ENCODE assay signal across 13 cellular contexts in genomic region chr2:3399829-3400228, GRCh38. TPM values are rescaled to one million over a fixed set of nuclear protein-coding genes. Genes with fewer than 3 reads are reported as not detected.
A peak's percentile ranks its signal among the peaks of the same experiment; 100 is the strongest.
DNase-seq lines count a peak whose midpoint lies in the region; ATAC-seq, FAIRE-seq and TF ChIP-seq lines count a peak whose summit lies in the region.
"Had no signal": no experiment of that assay in that cellular context is flagged by ENCODE, and none has a peak within 500 bp of the region (broad histone marks: within the 10 kb centered on the region; RNA-seq: fewer than 3 reads in every experiment).

No MANE protein-coding gene starts in this region.

- TF ChIP-seq POLR2A in right lobe of liver (IDR thresholded peaks at IDR 0.05) (no peak), HepG2 (IDR thresholded peaks at IDR 0.05; ENCODE audit: insufficient read depth in 1 of 2, low read depth in 2 of 2, low read length in 2 of 2) (no peak), prostate gland (IDR thresholded peaks at IDR 0.05) (no peak)

- H3K9me3 ChIP-seq in right lobe of liver, result peaks cover 0 to 12% (median 5%) of the 10 kb centered on the region in 4 donors
- H3K9me3 ChIP-seq in HepG2 (ENCODE audit: low read length), result peaks cover 13% of the 10 kb centered on the region
- peaks cover 24% of the 10 kb centered on the region for H3K9me3 ChIP-seq in left ventricle myocardium inferior (replicated peaks)
- H3K9me3 ChIP-seq in neuron (ENCODE audit: low read length), result peaks cover 6% of the 10 kb centered on the region
- no peaks in the 10 kb centered on the region for H3K9me3 ChIP-seq in prostate gland

- WGBS in right lobe of liver (ENCODE audit: insufficient coverage, low coverage, low lambda C conversion rate, missing lambda C conversion rate), result 80% methylated on average over 1 of the region's 9 CpGs
- 95% methylated on average over 9 of the region's 9 CpGs for WGBS in HepG2 (ENCODE audit: low lambda C conversion rate)
- 29% methylated on average over 9 of the region's 9 CpGs for WGBS in prostate gland

- POLR2A ChIA-PET in HepG2 (lab: Yijun Ruan, JAX), result no interaction called here

- H3K36me3 ChIP-seq in right lobe of liver, result peaks cover 0 to 24% (median 5%) of the 10 kb centered on the region in 4 donors
- peaks cover 19 to 44% of the 10 kb centered on the region in 2 experiments; a peak in 4 of 5 replicates for H3K36me3 ChIP-seq in HepG2 (replicated peaks in 1 of 2; ENCODE audit: control insufficient read depth in 1 of 2, insufficient read depth in 2 of 2, low read length in 2 of 2)
- H3K36me3 ChIP-seq in left ventricle myocardium inferior, result peaks cover 60% of the 10 kb centered on the region
- H3K36me3 ChIP-seq in neuron (ENCODE audit: insufficient read depth, low read length), result peaks cover 22% of the 10 kb centered on the region
- H3K36me3 ChIP-seq in prostate gland, result no peaks in the 10 kb centered on the region

- intact Hi-C loops in right lobe of liver (cut with DNase I) (no loop called here), HepG2 (cut with micrococcal nuclease; ENCODE audit: unreplicated experiment) (no loop called here), left ventricle myocardium inferior (cut with micrococcal nuclease) (no loop called here), prostate gland (cut with DNase I) (no loop called here)

- H3K79me2 ChIP-seq in HepG2 (ENCODE audit: insufficient read depth, low read length), result no peaks in the 10 kb centered on the region

- TF ChIP-seq CTCF in right lobe of liver (IDR thresholded peaks at IDR 0.05) (no peak), HepG2 (CRISPR knock-in tag; IDR thresholded peaks at IDR 0.05) (no peak), left ventricle myocardium inferior (IDR thresholded peaks at IDR 0.05; ENCODE audit: borderline replicate concordance) (no peak), foreskin keratinocyte (conservative IDR thresholded peaks at IDR 0.05) (no peak), prostate gland (IDR thresholded peaks at IDR 0.05) (no peak)

- H4K20me1 ChIP-seq in HepG2 (ENCODE audit: insufficient read depth, low read length), result no peaks in the 10 kb centered on the region

- TF ChIP-seq RAD21 in HepG2 (CRISPR knock-in tag; IDR thresholded peaks at IDR 0.05), result no peak

- peak; percentile 23 to 86 (median 48) for ATAC-seq in right lobe of liver
- no peak; the same call in 2 of the 3 replicates for ATAC-seq in HepG2
- ATAC-seq in foreskin keratinocyte, result no peak
- ATAC-seq in GM18858 (IDR thresholded peaks at IDR 0.05; ENCODE audit: unreplicated experiment), result no peak

- BruUV-seq in HepG2 (replicated peaks; lab: Mats Ljungman, UMichigan), result no TSS peak

- in situ Hi-C loops in HepG2 (cut with HindIII; ENCODE audit: extremely low pct_ligation_motif_present, low pct_unique_long_range_greater_than_20kb), result no loop called here

- CTCF ChIA-PET in HepG2 (lab: Yijun Ruan, JAX; ENCODE audit: low intra/inter-chr PET ratio, low total read pairs), result no interaction called here

- TF ChIP-seq EP300 in HepG2 (IDR thresholded peaks at IDR 0.05; ENCODE audit: low read depth in 2 of 2, low read length in 2 of 2) (no peak), HepG2 (CRISPR knock-in tag; IDR thresholded peaks at IDR 0.05; ENCODE audit: borderline replicate concordance) (no peak)

- H3K4me1 ChIP-seq in right lobe of liver, result peaks cover 0 to 9% (median 1%) of the 10 kb centered on the region in 4 donors
- no peaks in the 10 kb centered on the region for H3K4me1 ChIP-seq in HepG2 (ENCODE audit: insufficient read depth, low read length)
- H3K4me1 ChIP-seq in left ventricle myocardium inferior, result peaks cover 28% of the 10 kb centered on the region
- H3K4me1 ChIP-seq in neuron (ENCODE audit: insufficient read depth, low read length), result peaks cover 23% of the 10 kb centered on the region
- no peaks in the 10 kb centered on the region for H3K4me1 ChIP-seq in foreskin keratinocyte
- H3K4me1 ChIP-seq in prostate gland (replicated peaks), result peaks cover 2% of the 10 kb centered on the region

- DNase-seq in right lobe of liver (no peak), HepG2 (ENCODE audit: low spot score) (no peak), left ventricle myocardium inferior (peak; percentile 76), NCI-H128 (lab: John Stamatoyannopoulos, UW; ENCODE audit: unreplicated experiment) (no peak), foreskin keratinocyte (no peak), prostate gland (ENCODE audit: low spot score) (no peak)
- DNase-seq: dermis blood vessel endothelial cell, DMS 273 treated with DMSO at 0.1 percent for 48 hours, MG63, NCI-H446, PC-9 had no signal

- H3K9ac ChIP-seq in HepG2 (ENCODE audit: insufficient read depth, low read depth, low read length), result no peak overlapping the region

- H3K4me3 ChIP-seq in right lobe of liver (no peak overlapping the region), HepG2 (replicated peaks in 1 of 3; ENCODE audit: insufficient read depth in 1 of 3, low read depth in 2 of 3, low read length in 3 of 3) (no peak overlapping the region), left ventricle myocardium inferior (peak overlapping the region; percentile 36), neuron (ENCODE audit: low read length) (peak overlapping the region; percentile 28), prostate gland (no peak overlapping the region)
- H3K4me3 ChIP-seq: MG63, PC-9 had no signal

- H3K4me2 ChIP-seq in HepG2 (ENCODE audit: low read depth, low read length), result no peak overlapping the region
- H3K4me2 ChIP-seq: PC-9 had no signal

- H2AFZ ChIP-seq in HepG2 (ENCODE audit: low read length) (no peak overlapping the region), neuron (ENCODE audit: low read depth, low read length) (peak overlapping the region; percentile 18)
- H2AFZ ChIP-seq: PC-9 had no signal

- H3K27ac ChIP-seq in right lobe of liver, result no peak overlapping the region
- H3K27ac ChIP-seq in HepG2 (ENCODE audit: extremely low read length, insufficient read depth, low read length), result no peak overlapping the region
- H3K27ac ChIP-seq in left ventricle myocardium inferior (replicated peaks), result peak overlapping the region; percentile 71
- H3K27ac ChIP-seq in foreskin keratinocyte, result no peak overlapping the region
- no peak overlapping the region for H3K27ac ChIP-seq in prostate gland
- H3K27ac ChIP-seq: PC-9 had no signal

- FAIRE-seq in HepG2 (lab: Jason Lieb, UNC), result no peak

- no peaks in the 10 kb centered on the region for H3K27me3 ChIP-seq in right lobe of liver
- H3K27me3 ChIP-seq in HepG2 (ENCODE audit: control insufficient read depth in 1 of 2, insufficient read depth in 2 of 2, low read length in 2 of 2), result no peaks in the 10 kb centered on the region
- no peaks in the 10 kb centered on the region for H3K27me3 ChIP-seq in left ventricle myocardium inferior (ENCODE audit: low read depth)
- no peaks in the 10 kb centered on the region for H3K27me3 ChIP-seq in neuron (ENCODE audit: insufficient read depth, low read length)
- H3K27me3 ChIP-seq in foreskin keratinocyte, result no peaks in the 10 kb centered on the region
- H3K27me3 ChIP-seq in prostate gland (replicated peaks; ENCODE audit: insufficient read depth), result no peaks in the 10 kb centered on the region
- H3K27me3 ChIP-seq: MG63 had no signal

RNA-seq across cellular contexts. Expression of gene TRAPPC12, which starts 20.3 kb away (rescaled TPM):
- 10 to 100 TPM; 39.2 to 92.4 (median 47.8) TPM for total RNA-seq in right lobe of liver
- 39.0 and 46.4 TPM in 2 replicates for total RNA-seq in HepG2 (2016; rRNA removed; fragmentation: Illumina TruSeq; extraction: Trizol)
- total RNA-seq in HepG2 (2016; cell fraction: cytosol; rRNA removed; fragmentation: Illumina TruSeq; extraction: Trizol; ENCODE audit: low read depth), result 16.2 and 17.3 TPM in 2 replicates
- total RNA-seq in HepG2 (2016; cell fraction: insoluble cytoplasmic fraction; rRNA removed; fragmentation: Illumina TruSeq; extraction: Trizol), result 36.3 and 42.6 TPM in 2 replicates
- total RNA-seq in HepG2 (2016; cell fraction: membrane; rRNA removed; fragmentation: Illumina TruSeq; extraction: Trizol), result 24.2 and 25.4 TPM in 2 replicates
- total RNA-seq in HepG2 (2016; cell fraction: nucleus; rRNA removed; fragmentation: Illumina TruSeq; extraction: Trizol), result 55.4 and 61.3 TPM in 2 replicates
- 97.7 and 137 TPM in 2 replicates for polyA plus RNA-seq in HepG2 (2011; rRNA removed)
- 36.5 and 40.1 TPM in 2 replicates for polyA plus RNA-seq in HepG2 (2011; cell fraction: cytosol; rRNA removed)
- 305 and 380 TPM in 2 replicates for polyA plus RNA-seq in HepG2 (2011; cell fraction: nucleus; rRNA removed)
- 58.1 and 63.4 TPM in 2 replicates for polyA plus RNA-seq in HepG2 (2012)
- polyA plus RNA-seq in HepG2 (2016; cell fraction: cytosol; fragmentation: Illumina TruSeq; extraction: Trizol; ENCODE audit: low read depth), result 7.8 and 8.6 TPM in 2 replicates
- polyA plus RNA-seq in HepG2 (2016; cell fraction: insoluble cytoplasmic fraction; fragmentation: Illumina TruSeq; extraction: Trizol; ENCODE audit: low read depth), result 31.5 and 45.0 TPM in 2 replicates
- 10.3 and 11.5 TPM in 2 replicates for polyA plus RNA-seq in HepG2 (2016; cell fraction: membrane; fragmentation: Illumina TruSeq; extraction: Trizol; ENCODE audit: low read depth)
- 95.8 and 113 TPM in 2 replicates for polyA plus RNA-seq in HepG2 (2016; cell fraction: nucleus; fragmentation: Illumina TruSeq; extraction: Trizol; ENCODE audit: insufficient read depth, low read depth)
- polyA minus RNA-seq in HepG2 (2011; rRNA and poly(A)+ RNA removed; ENCODE audit: low replicate concordance), result 73.3 and 119 TPM in 2 replicates
- polyA minus RNA-seq in HepG2 (2011; cell fraction: cytosol; rRNA and poly(A)+ RNA removed), result 30.0 and 39.8 TPM in 2 replicates
- 181 and 183 TPM in 2 replicates for polyA minus RNA-seq in HepG2 (2011; cell fraction: nucleus; rRNA and poly(A)+ RNA removed)
- 127 TPM for total RNA-seq in left ventricle myocardium inferior
- total RNA-seq in foreskin keratinocyte, result 59.5 and 65.6 TPM in 2 replicates
- polyA plus RNA-seq in foreskin keratinocyte, result 54.4 and 58.4 TPM in 2 replicates
- total RNA-seq in prostate gland, result 100 to 1,000 TPM; 114 to 128 TPM

RNA-seq across cellular contexts. Expression of gene EIPR1, which starts 22.2 kb away (rescaled TPM):
- total RNA-seq in right lobe of liver (10 to 100 TPM in 4 of 6 experiments, 1 to 10 TPM in 2; 6.8 to 40.6 (median 11.6) TPM), HepG2 (2016; rRNA removed; fragmentation: Illumina TruSeq; extraction: Trizol) (70.0 and 92.3 TPM in 2 replicates), left ventricle myocardium inferior (12.2 TPM), foreskin keratinocyte (35.8 and 38.9 TPM in 2 replicates), prostate gland (10 to 100 TPM; 30.0 to 52.3 TPM)
- total RNA-seq in HepG2 (2016; cell fraction: cytosol; rRNA removed; fragmentation: Illumina TruSeq; extraction: Trizol; ENCODE audit: low read depth), result 45.6 and 52.4 TPM in 2 replicates
- total RNA-seq in HepG2 (2016; cell fraction: insoluble cytoplasmic fraction; rRNA removed; fragmentation: Illumina TruSeq; extraction: Trizol), result 72.0 and 92.4 TPM in 2 replicates
- 79.5 and 92.1 TPM in 2 replicates for total RNA-seq in HepG2 (2016; cell fraction: membrane; rRNA removed; fragmentation: Illumina TruSeq; extraction: Trizol)
- 36.2 and 44.8 TPM in 2 replicates for total RNA-seq in HepG2 (2016; cell fraction: nucleus; rRNA removed; fragmentation: Illumina TruSeq; extraction: Trizol)
- polyA plus RNA-seq in HepG2 (2011; rRNA removed) (84.5 and 96.3 TPM in 2 replicates), foreskin keratinocyte (36.8 and 37.0 TPM in 2 replicates)
- 91.9 and 111 TPM in 2 replicates for polyA plus RNA-seq in HepG2 (2011; cell fraction: cytosol; rRNA removed)
- 54.6 and 61.7 TPM in 2 replicates for polyA plus RNA-seq in HepG2 (2011; cell fraction: nucleus; rRNA removed)
- polyA plus RNA-seq in HepG2 (2012), result 34.2 and 39.9 TPM in 2 replicates
- 47.2 and 54.0 TPM in 2 replicates for polyA plus RNA-seq in HepG2 (2016; cell fraction: cytosol; fragmentation: Illumina TruSeq; extraction: Trizol; ENCODE audit: low read depth)
- 80.5 and 83.1 TPM in 2 replicates for polyA plus RNA-seq in HepG2 (2016; cell fraction: insoluble cytoplasmic fraction; fragmentation: Illumina TruSeq; extraction: Trizol; ENCODE audit: low read depth)
- 53.9 and 69.3 TPM in 2 replicates for polyA plus RNA-seq in HepG2 (2016; cell fraction: membrane; fragmentation: Illumina TruSeq; extraction: Trizol; ENCODE audit: low read depth)
- polyA plus RNA-seq in HepG2 (2016; cell fraction: nucleus; fragmentation: Illumina TruSeq; extraction: Trizol; ENCODE audit: insufficient read depth, low read depth), result 49.2 and 51.5 TPM in 2 replicates
- 65.1 and 87.1 TPM in 2 replicates for polyA minus RNA-seq in HepG2 (2011; rRNA and poly(A)+ RNA removed; ENCODE audit: low replicate concordance)
- 27.9 and 34.1 TPM in 2 replicates for polyA minus RNA-seq in HepG2 (2011; cell fraction: cytosol; rRNA and poly(A)+ RNA removed)
- 48.4 and 54.1 TPM in 2 replicates for polyA minus RNA-seq in HepG2 (2011; cell fraction: nucleus; rRNA and poly(A)+ RNA removed)

Comparison
In these comparisons a context has a peak if more than half of its experiments do, and no peak if none do; other contexts are left out.
1. ATAC-seq: peak in right lobe of liver (4 of 4); none in HepG2 (single experiment), foreskin keratinocyte (single experiment) and GM18858 (single experiment).
2. H3K4me3 ChIP-seq: peak in left ventricle myocardium inferior (single experiment) and neuron (single experiment); none in right lobe of liver (0 of 3), HepG2 (0 of 3) and prostate gland (0 of 2).